Comparison of ENCODE assay signal across 15 cellular contexts in the genomic region with DNA sequence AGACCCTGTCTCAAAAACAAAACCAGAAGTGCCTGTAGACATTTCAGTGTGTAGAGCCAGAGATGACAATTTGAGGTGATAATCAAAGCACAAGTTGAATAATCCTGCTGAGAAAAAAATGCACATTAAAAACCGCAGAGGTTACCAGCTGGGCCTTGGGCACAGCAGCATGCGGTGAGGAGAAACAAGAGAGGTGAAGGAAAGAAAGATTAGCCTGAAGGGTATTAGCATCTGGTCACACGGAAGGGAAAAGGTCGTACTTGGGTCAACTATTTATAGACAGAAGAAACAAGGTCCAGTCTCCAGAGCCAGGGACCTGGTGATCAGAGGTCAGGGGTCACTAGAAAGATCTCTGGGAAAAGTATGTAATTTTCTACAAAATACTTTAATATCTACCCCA.
"Had no signal": no experiment of that assay in that cellular context is flagged by ENCODE, and none has a peak within 500 bp of the region (broad histone marks: within the 10 kb centered on the region; RNA-seq: fewer than 3 reads in every experiment).

No MANE protein-coding gene starts in this region.

- DNase-seq: activated CD4-positive, alpha-beta T cell treated with anti-CD3 and anti-CD28 coated beads for 36 hours; activated CD8-positive, alpha-beta memory T cell treated with anti-CD3 and anti-CD28 coated beads, Interleukin-2, amount 50 U/mL, for 4 hours; activated CD8-positive, alpha-beta T cell treated with anti-CD3 and anti-CD28 coated beads for 36 hours; aorta; foreskin keratinocyte; head of caudate nucleus; left ventricle myocardium inferior; mesenchymal stem cell; stimulated activated CD4-positive, alpha-beta T cell treated with anti-CD3 and anti-CD28 coated beads, Interleukin-15, amount 100 ng/mL, for 24 hours; stimulated activated CD4-positive, alpha-beta T cell treated with anti-CD3 and anti-CD28 coated beads, Interleukin-4, amount 100 ng/mL, for 4 hours; stomach; T1000 had no signal

- H3K4me1 ChIP-seq: left ventricle myocardium inferior had no signal

- ATAC-seq: activated CD4-positive, alpha-beta T cell treated with anti-CD3 and anti-CD28 coated beads for 36 hours; activated CD8-positive, alpha-beta T cell treated with anti-CD3 and anti-CD28 coated beads for 36 hours; foreskin keratinocyte had no signal

- H3K27me3 ChIP-seq: foreskin keratinocyte, stomach had no signal

- H3K36me3 ChIP-seq: left ventricle myocardium inferior, stomach had no signal

- H3K9me3 ChIP-seq: left ventricle myocardium inferior, stomach had no signal

- H3K4me3 ChIP-seq: left ventricle myocardium inferior, stomach had no signal

- FAIRE-seq: colon, islet of Langerhans, urothelium cell line had no signal

- H3K27ac ChIP-seq: foreskin keratinocyte, left ventricle myocardium inferior, stomach had no signal
